In genomic region chr16:2022723-2023097, GRCh38 we compare ENCODE assay signal across 8 cellular contexts. TPM values are rescaled to one million over a fixed set of nuclear protein-coding genes. Genes with fewer than 3 reads are reported as not detected.
DNase-seq lines count a peak whose midpoint lies in the region; ATAC-seq and TF ChIP-seq lines count a peak whose summit lies in the region.

No MANE protein-coding gene starts in this region.

- H3K27me3 ChIP-seq in HAP-1 (ENCODE audit: low read depth) (peaks cover 10% of the 10 kb centered on the region; the same call in 1 of the 2 replicates), WERI-Rb-1 (ENCODE audit: insufficient read depth, low read depth, severe bottlenecking) (no peaks in the 10 kb centered on the region), gastroesophageal sphincter (peaks cover 50% of the 10 kb centered on the region)

- H3K4me3 Mint-ChIP-seq in CD14-positive monocyte, result peak overlapping the region; percentile 80 to 84

- intact Hi-C loops in CD14-positive monocyte (cut with micrococcal nuclease), result loop anchor here in 1 of 2 donors (5.0 kb wide), 1 partner anchor 130 kb away; no protein-coding TSS in a partner anchor
- intact Hi-C loops in sciatic nerve (cut with DNase I), result no loop called here

- no peak for TF ChIP-seq EP300 in gastroesophageal sphincter (IDR thresholded peaks at IDR 0.05)

- TF ChIP-seq POLR2A in gastroesophageal sphincter (IDR thresholded peaks at IDR 0.05), result no peak

- WGBS in gastroesophageal sphincter (ENCODE audit: low coverage in 1 of 2), 2 donors, result no CpG with 5 or more reads among the region's 14 CpGs

- H3K4me1 Mint-ChIP-seq in CD14-positive monocyte, result peaks cover 23% of the 10 kb centered on the region

- DNase-seq in CD14-positive monocyte (ENCODE audit: low spot score) (no peak), HAP-1 (ENCODE audit: low spot score in 2 of 2) (peak; percentile 42 to 78), WERI-Rb-1 (peak; percentile 38), sciatic nerve (ENCODE audit: low spot score) (no peak), OCI-M1 (lab: John Stamatoyannopoulos, UW) (no peak)
- no peak for DNase-seq in activated effector memory CD4-positive, alpha-beta T cell treated with Interleukin-2 at 50 U/mL for 16 hours
- DNase-seq in stimulated activated CD4-positive, alpha-beta T cell treated with anti-CD3 and anti-CD28 coated beads, Interleukin-4, amount 100 ng/mL, for 4 hours, result no peak

- H3K36me3 Mint-ChIP-seq in CD14-positive monocyte, result peaks cover 5 to 6% of the 10 kb centered on the region in 2 donors

- ATAC-seq in gastroesophageal sphincter, result peak; percentile 8
- ATAC-seq in sciatic nerve, result peak; percentile 28

- peak overlapping the region in 1 of 7 donors; percentile 66 for H3K27ac Mint-ChIP-seq in CD14-positive monocyte

- TF ChIP-seq CTCF in CD14-positive monocyte (IDR thresholded peaks at IDR 0.05), result no peak
- no peak for TF ChIP-seq CTCF in WERI-Rb-1 (IDR thresholded peaks at IDR 0.05; ENCODE audit: low read depth, low read length)
- no peak for TF ChIP-seq CTCF in gastroesophageal sphincter (IDR thresholded peaks at IDR 0.05)

- H3K4me1 ChIP-seq in HAP-1 (peaks cover 14% of the 10 kb centered on the region), gastroesophageal sphincter (peaks cover 0 to 64% (median 29%) of the 10 kb centered on the region in 3 donors)

- in situ Hi-C loops in HAP-1 (cut with MboI; ENCODE audit: low sequenced_read_pairs), result loop anchor here (5.0 kb wide), 1 partner anchor 120 kb away; no protein-coding TSS in a partner anchor

- H3K4me3 ChIP-seq in HAP-1 (peak overlapping the region; percentile 11; the same call in 1 of the 2 replicates), WERI-Rb-1 (ENCODE audit: low read depth, low read length) (no peak overlapping the region), gastroesophageal sphincter (peak overlapping the region in 1 of 2 donors; percentile 37)

- H3K9me3 ChIP-seq in HAP-1 (no peaks in the 10 kb centered on the region), WERI-Rb-1 (ENCODE audit: severe bottlenecking) (no peaks in the 10 kb centered on the region), gastroesophageal sphincter (no peaks in the 10 kb centered on the region)

- peaks cover 3 to 21% (median 11%) of the 10 kb centered on the region in 7 donors for H3K9me3 Mint-ChIP-seq in CD14-positive monocyte

- H3K36me3 ChIP-seq in HAP-1 (replicated peaks) (no peaks in the 10 kb centered on the region), WERI-Rb-1 (no peaks in the 10 kb centered on the region), gastroesophageal sphincter (no peaks in the 10 kb centered on the region)

- peaks cover 45 to 80% (median 71%) of the 10 kb centered on the region in 3 donors for H3K27me3 Mint-ChIP-seq in CD14-positive monocyte (ENCODE audit: low read depth in 3 of 3)

- peak overlapping the region; percentile 66 for H3K27ac ChIP-seq in WERI-Rb-1
- peak overlapping the region in 2 of 4 donors; percentile 75 for H3K27ac ChIP-seq in gastroesophageal sphincter

RNA-seq across cellular contexts. Expression of gene NPW, which starts 3.1 kb away (rescaled TPM):
- polyA plus RNA-seq in CD14-positive monocyte, result not detected
- total RNA-seq in gastroesophageal sphincter, result not detected
- total RNA-seq in sciatic nerve, result 0.36 TPM

RNA-seq across cellular contexts. Expression of gene NHERF2, which starts 4.0 kb away (rescaled TPM):
- under 1 TPM; 0.66 to 0.78 TPM for polyA plus RNA-seq in CD14-positive monocyte
- 100 to 1,000 TPM in 1 of 4 donors, 10 to 100 TPM in 3; 43.8 to 106 (median 63.8) TPM for total RNA-seq in gastroesophageal sphincter
- total RNA-seq in sciatic nerve, result 107 TPM

RNA-seq across cellular contexts. Expression of gene ZNF598, which starts 13.1 kb away (rescaled TPM):
- polyA plus RNA-seq in CD14-positive monocyte, result 1 to 10 TPM; 1.4 to 1.5 TPM
- total RNA-seq in gastroesophageal sphincter (10 to 100 TPM; 28.5 to 43.0 (median 34.6) TPM), sciatic nerve (34.5 TPM)

RNA-seq across cellular contexts. Expression of gene NTHL1, which starts 24.9 kb away (rescaled TPM):
- polyA plus RNA-seq in CD14-positive monocyte, result 10 to 100 TPM in 1 of 2 donors, 1 to 10 TPM in 1; 9.2 to 22.4 TPM
- total RNA-seq in gastroesophageal sphincter (10 to 100 TPM; 18.4 to 25.4 (median 21.6) TPM), sciatic nerve (21.8 TPM)

RNA-seq across cellular contexts. Expression of gene TSC2, which starts 25.1 kb away (rescaled TPM):
- polyA plus RNA-seq in CD14-positive monocyte, result 10 to 100 TPM; 11.7 to 20.8 TPM
- 10 to 100 TPM; 36.3 to 78.8 (median 54.6) TPM for total RNA-seq in gastroesophageal sphincter
- total RNA-seq in sciatic nerve, result 156 TPM

Comparison
In these comparisons a context has a peak if more than half of its experiments do, and no peak if none do; other contexts are left out.
1. DNase-seq: peak in HAP-1 (2 of 2) and WERI-Rb-1 (single experiment); none in CD14-positive monocyte (single experiment), sciatic nerve (single experiment), activated effector memory CD4-positive, alpha-beta T cell treated with Interleukin-2 at 50 U/mL for 16 hours (single experiment), OCI-M1 (single experiment) and stimulated activated CD4-positive, alpha-beta T cell treated with anti-CD3 and anti-CD28 coated beads, Interleukin-4, amount 100 ng/mL, for 4 hours (0 of 2).